Comparison of ENCODE assay signal across 7 cellular contexts in the genomic region with DNA sequence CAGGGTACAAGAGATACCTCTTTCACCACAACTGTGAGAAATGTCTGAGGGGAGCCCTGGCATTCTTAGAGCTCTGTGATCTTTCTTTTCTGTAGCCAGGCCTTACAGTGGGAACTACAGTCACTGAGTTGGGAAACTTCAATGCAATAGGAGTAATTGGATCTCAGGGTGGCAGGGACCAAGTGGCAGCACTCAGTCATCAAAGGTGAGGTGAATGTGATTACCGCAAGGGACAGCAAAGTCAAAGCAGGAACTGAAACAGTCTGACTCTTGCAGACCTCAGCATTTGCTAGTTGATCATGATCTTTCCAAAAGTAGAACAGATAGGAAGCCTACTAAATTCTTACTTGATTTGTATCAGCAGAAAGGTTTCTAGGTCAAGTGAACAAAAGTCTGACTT. TPM values are rescaled to one million over a fixed set of nuclear protein-coding genes. Genes with fewer than 3 reads are reported as not detected.
DNase-seq lines count a peak whose midpoint lies in the region; ATAC-seq and TF ChIP-seq lines count a peak whose summit lies in the region.

No MANE protein-coding gene starts in this region.

- DNase-seq in mesothelial cell of epicardium (ENCODE audit: low spot score in 2 of 2, unreplicated experiment in 2 of 2) (no peak), amniotic stem cell (lab: John Stamatoyannopoulos, UW) (no peak), NCI-H1417 (lab: John Stamatoyannopoulos, UW) (no peak)
- DNase-seq in NK-92 treated with Interleukin-12 subunit alpha and Interleukin-12 subunit beta, amount 100 ng/mL, for 24 hours (lab: John Stamatoyannopoulos, UW): no peak

- H3K4me3 Mint-ChIP-seq in mesothelial cell of epicardium: no peak overlapping the region

- peak; percentile 94 for ATAC-seq in GM18867 (IDR thresholded peaks at IDR 0.05; ENCODE audit: unreplicated experiment)
- ATAC-seq in GM21576 (IDR thresholded peaks at IDR 0.05; ENCODE audit: unreplicated experiment): peak; percentile 91
- ATAC-seq in HG03565 (IDR thresholded peaks at IDR 0.05; ENCODE audit: unreplicated experiment): peak; percentile 86

- H3K4me1 Mint-ChIP-seq in mesothelial cell of epicardium: peaks cover 22% of the 10 kb centered on the region

- no peak for TF ChIP-seq CTCF in mesothelial cell of epicardium (IDR thresholded peaks at IDR 0.05; ENCODE audit: unreplicated experiment)

- peak overlapping the region; percentile 25 for H3K27ac Mint-ChIP-seq in mesothelial cell of epicardium

- peaks cover 9% of the 10 kb centered on the region for H3K9me3 Mint-ChIP-seq in mesothelial cell of epicardium

- peaks cover 38% of the 10 kb centered on the region for H3K27me3 Mint-ChIP-seq in mesothelial cell of epicardium (ENCODE audit: low read depth)

- H3K36me3 Mint-ChIP-seq in mesothelial cell of epicardium: no peaks in the 10 kb centered on the region

RNA-seq across cellular contexts. Expression of gene MCF2L2, which starts 7.3 kb away (rescaled TPM):
- total RNA-seq in mesothelial cell of epicardium: 2.0 to 3.4 TPM (median 3.1 TPM) in 3 replicates
